1 cellular context compared by ENCODE assay signal in genomic region chr1:229843627-229844238, GRCh38.
A peak's percentile ranks its signal among the peaks of the same experiment; 100 is the strongest.
TF ChIP-seq lines count a peak whose summit lies in the region.

No MANE protein-coding gene starts in this region.

TF ChIP-seq in HEK293, 187 proteins besides CTCF, POLR2A, EP300 and RAD21 (continued from another document and continues in another):
- TF ChIP-seq TRIM28 (IDR thresholded peaks at IDR 0.05; ENCODE audit: borderline replicate concordance, low read length): no peak
- TF ChIP-seq OVOL3 (tag by site-specific recombination; IDR thresholded peaks at IDR 0.05): no peak
- no peak for TF ChIP-seq ZBTB26 (tag by site-specific recombination; optimal IDR thresholded peaks at IDR 0.05)
- 0 out of 2 replicates have a peak, but pooled peaks have one; percentile 7 for TF ChIP-seq ZNF398 (tag by site-specific recombination; IDR thresholded peaks at IDR 0.05)
- TF ChIP-seq ZBTB6 (tag by site-specific recombination; IDR thresholded peaks at IDR 0.05): peak; percentile 92
- TF ChIP-seq GLIS1 (tag by site-specific recombination; IDR thresholded peaks at IDR 0.05): no peak
- no peak for TF ChIP-seq TCF7L2 (IDR thresholded peaks at IDR 0.05; ENCODE audit: borderline replicate concordance, low read depth, low read length)
- TF ChIP-seq ZNF132 (tag by site-specific recombination; IDR thresholded peaks at IDR 0.05; ENCODE audit: borderline replicate concordance): no peak
- no peak for TF ChIP-seq ZNF423 (tag by site-specific recombination; IDR thresholded peaks at IDR 0.05)
- no peak for TF ChIP-seq ZFP3 (tag by site-specific recombination; IDR thresholded peaks at IDR 0.05; ENCODE audit: low read depth)
- TF ChIP-seq ZNF112 (tag by site-specific recombination; IDR thresholded peaks at IDR 0.05): no peak
- TF ChIP-seq ZNF391 (tag by site-specific recombination; IDR thresholded peaks at IDR 0.05; ENCODE audit: borderline replicate concordance, low read depth): no peak
- TF ChIP-seq ZNF10 (tag by site-specific recombination; IDR thresholded peaks at IDR 0.05): no peak
- TF ChIP-seq REST (tag by site-specific recombination; IDR thresholded peaks at IDR 0.05): no peak
- no peak for TF ChIP-seq ZNF488 (tag by site-specific recombination; IDR thresholded peaks at IDR 0.05)
- no peak for TF ChIP-seq HOXA7 (CRISPR knock-in tag; IDR thresholded peaks at IDR 0.05; ENCODE audit: borderline replicate concordance)
- TF ChIP-seq ZNF221 (tag by site-specific recombination; IDR thresholded peaks at IDR 0.05; ENCODE audit: borderline replicate concordance): no peak
- TF ChIP-seq SP3 (tag by site-specific recombination; IDR thresholded peaks at IDR 0.05): peak; percentile 51
- TF ChIP-seq ZNF37A (tag by site-specific recombination; IDR thresholded peaks at IDR 0.05): no peak
- no peak for TF ChIP-seq ZNF701 (tag by site-specific recombination; IDR thresholded peaks at IDR 0.05)
- peak; percentile 92 for TF ChIP-seq ZIC2 (tag by site-specific recombination; IDR thresholded peaks at IDR 0.05)
- TF ChIP-seq RBAK (tag by site-specific recombination; IDR thresholded peaks at IDR 0.05): no peak
- no peak for TF ChIP-seq ZNF561 (tag by site-specific recombination; IDR thresholded peaks at IDR 0.05; ENCODE audit: borderline replicate concordance)
- no peak for TF ChIP-seq SETDB1 (IDR thresholded peaks at IDR 0.05; ENCODE audit: insufficient read length, low read length)
- TF ChIP-seq ZNF600 (tag by site-specific recombination; IDR thresholded peaks at IDR 0.05): peak; percentile 62; the same call in 1 of the 2 replicates
- TF ChIP-seq ZFP37 (tag by site-specific recombination; IDR thresholded peaks at IDR 0.05): peak; percentile 23; the same call in 1 of the 2 replicates
- TF ChIP-seq ZNF114 (tag by site-specific recombination; IDR thresholded peaks at IDR 0.05): no peak
- TF ChIP-seq ZNF571 (tag by site-specific recombination; IDR thresholded peaks at IDR 0.05): no peak
- TF ChIP-seq OSR2 (tag by site-specific recombination; IDR thresholded peaks at IDR 0.05): no peak
- no peak for TF ChIP-seq ZNF501 (tag by site-specific recombination; IDR thresholded peaks at IDR 0.05)
- TF ChIP-seq ZNF624 (tag by site-specific recombination; IDR thresholded peaks at IDR 0.05): no peak
- TF ChIP-seq ZNF529 (tag by site-specific recombination; IDR thresholded peaks at IDR 0.05; ENCODE audit: insufficient replicate concordance): no peak
- TF ChIP-seq ZBTB17 (tag by site-specific recombination; IDR thresholded peaks at IDR 0.05): peak; percentile 36; the same call in 1 of the 2 replicates
- no peak for TF ChIP-seq BCL6B (tag by site-specific recombination; IDR thresholded peaks at IDR 0.05)
- peak; percentile 83 for TF ChIP-seq PRDM10 (tag by site-specific recombination; IDR thresholded peaks at IDR 0.05)
- no peak for TF ChIP-seq ZNF596 (tag by site-specific recombination; IDR thresholded peaks at IDR 0.05)
- no peak for TF ChIP-seq ZNF404 (tag by site-specific recombination; IDR thresholded peaks at IDR 0.05)
- TF ChIP-seq TSHZ1 (tag by site-specific recombination; IDR thresholded peaks at IDR 0.05; ENCODE audit: borderline replicate concordance): no peak
- no peak for TF ChIP-seq ZNF521 (tag by site-specific recombination; IDR thresholded peaks at IDR 0.05)
- no peak for TF ChIP-seq GLI2 (tag by site-specific recombination; IDR thresholded peaks at IDR 0.05; ENCODE audit: borderline replicate concordance, low read depth)
- no peak for TF ChIP-seq KLF9 (tag by site-specific recombination; IDR thresholded peaks at IDR 0.05; ENCODE audit: low read depth)
- no peak for TF ChIP-seq ZNF629 (tag by site-specific recombination; IDR thresholded peaks at IDR 0.05)
- TF ChIP-seq SP7 (tag by site-specific recombination; IDR thresholded peaks at IDR 0.05): peak; percentile 46; the same call in 1 of the 2 replicates
- no peak for TF ChIP-seq ZNF23 (tag by site-specific recombination; IDR thresholded peaks at IDR 0.05; ENCODE audit: borderline replicate concordance)
- no peak for TF ChIP-seq ZNF654 (tag by site-specific recombination; IDR thresholded peaks at IDR 0.05; ENCODE audit: low read depth)
- no peak for TF ChIP-seq ZEB2 (tag by site-specific recombination; IDR thresholded peaks at IDR 0.05)
- no peak for TF ChIP-seq WT1 (tag by site-specific recombination; IDR thresholded peaks at IDR 0.05)
- no peak for TF ChIP-seq ZSCAN16 (tag by site-specific recombination; IDR thresholded peaks at IDR 0.05)
- no peak for TF ChIP-seq MYNN (tag by site-specific recombination; IDR thresholded peaks at IDR 0.05; ENCODE audit: borderline replicate concordance)
- 0 out of 2 replicates have a peak, but pooled peaks have one; percentile 40 for TF ChIP-seq YY2 (tag by site-specific recombination; IDR thresholded peaks at IDR 0.05)
- TF ChIP-seq KLF1 (tag by site-specific recombination; IDR thresholded peaks at IDR 0.05): peak; percentile 66
- TF ChIP-seq ZBTB1 (tag by site-specific recombination; IDR thresholded peaks at IDR 0.05): no peak
- TF ChIP-seq ZNF530 (tag by site-specific recombination; IDR thresholded peaks at IDR 0.05; ENCODE audit: low read depth): no peak
- TF ChIP-seq ZNF555 (tag by site-specific recombination; conservative IDR thresholded peaks at IDR 0.05): no peak
- TF ChIP-seq ZNF677 (tag by site-specific recombination; IDR thresholded peaks at IDR 0.05): no peak
